In the genomic region with DNA sequence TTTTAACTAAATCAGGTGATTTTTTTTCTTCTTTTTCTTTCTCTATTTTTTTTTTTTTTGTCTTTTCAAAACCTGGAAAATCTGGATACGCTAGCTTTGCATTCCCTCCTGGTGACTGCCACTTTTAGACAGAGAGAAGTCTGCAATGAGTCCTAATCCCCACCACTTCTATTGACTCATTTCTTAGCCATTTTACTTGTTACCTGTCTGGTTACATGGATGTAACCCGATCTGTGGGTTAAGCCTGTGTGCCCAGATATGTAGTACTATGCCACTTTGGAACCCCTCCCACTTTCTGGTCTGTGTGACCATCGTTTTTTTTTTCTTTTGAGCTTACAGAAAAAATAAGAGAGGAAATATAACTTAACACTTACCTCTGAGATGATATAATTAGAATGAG, we compare ENCODE assay signal across 1 cellular context.
TF ChIP-seq lines count a peak whose summit lies in the region.

No MANE protein-coding gene starts in this region.

TF ChIP-seq in SK-N-SH, 30 proteins besides CTCF, POLR2A, EP300 and RAD21 (continued from another document):
- TF ChIP-seq, protein P1, sequence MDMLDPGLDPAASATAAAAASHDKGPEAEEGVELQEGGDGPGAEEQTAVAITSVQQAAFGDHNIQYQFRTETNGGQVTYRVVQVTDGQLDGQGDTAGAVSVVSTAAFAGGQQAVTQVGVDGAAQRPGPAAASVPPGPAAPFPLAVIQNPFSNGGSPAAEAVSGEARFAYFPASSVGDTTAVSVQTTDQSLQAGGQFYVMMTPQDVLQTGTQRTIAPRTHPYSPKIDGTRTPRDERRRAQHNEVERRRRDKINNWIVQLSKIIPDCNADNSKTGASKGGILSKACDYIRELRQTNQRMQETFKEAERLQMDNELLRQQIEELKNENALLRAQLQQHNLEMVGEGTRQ (IDR thresholded peaks at IDR 0.05; ENCODE audit: borderline replicate concordance, low read depth, low read length) = no peak
- TF ChIP-seq, protein P2, sequence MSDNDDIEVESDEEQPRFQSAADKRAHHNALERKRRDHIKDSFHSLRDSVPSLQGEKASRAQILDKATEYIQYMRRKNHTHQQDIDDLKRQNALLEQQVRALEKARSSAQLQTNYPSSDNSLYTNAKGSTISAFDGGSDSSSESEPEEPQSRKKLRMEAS (IDR thresholded peaks at IDR 0.05; ENCODE audit: low read depth) = no peak
- TF ChIP-seq, protein P3, sequence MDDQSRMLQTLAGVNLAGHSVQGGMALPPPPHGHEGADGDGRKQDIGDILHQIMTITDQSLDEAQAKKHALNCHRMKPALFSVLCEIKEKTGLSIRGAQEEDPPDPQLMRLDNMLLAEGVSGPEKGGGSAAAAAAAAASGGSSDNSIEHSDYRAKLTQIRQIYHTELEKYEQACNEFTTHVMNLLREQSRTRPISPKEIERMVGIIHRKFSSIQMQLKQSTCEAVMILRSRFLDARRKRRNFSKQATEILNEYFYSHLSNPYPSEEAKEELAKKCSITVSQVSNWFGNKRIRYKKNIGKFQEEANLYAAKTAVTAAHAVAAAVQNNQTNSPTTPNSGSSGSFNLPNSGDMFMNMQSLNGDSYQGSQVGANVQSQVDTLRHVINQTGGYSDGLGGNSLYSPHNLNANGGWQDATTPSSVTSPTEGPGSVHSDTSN (IDR thresholded peaks at IDR 0.05) = no peak
- TF ChIP-seq MEF2A (IDR thresholded peaks at IDR 0.05; ENCODE audit: borderline replicate concordance, low read depth) = no peak
TF ChIP-seq in SK-N-SH: peak in this region for 0.
